ENCODE assay signal across 8 cellular contexts in the genomic region with DNA sequence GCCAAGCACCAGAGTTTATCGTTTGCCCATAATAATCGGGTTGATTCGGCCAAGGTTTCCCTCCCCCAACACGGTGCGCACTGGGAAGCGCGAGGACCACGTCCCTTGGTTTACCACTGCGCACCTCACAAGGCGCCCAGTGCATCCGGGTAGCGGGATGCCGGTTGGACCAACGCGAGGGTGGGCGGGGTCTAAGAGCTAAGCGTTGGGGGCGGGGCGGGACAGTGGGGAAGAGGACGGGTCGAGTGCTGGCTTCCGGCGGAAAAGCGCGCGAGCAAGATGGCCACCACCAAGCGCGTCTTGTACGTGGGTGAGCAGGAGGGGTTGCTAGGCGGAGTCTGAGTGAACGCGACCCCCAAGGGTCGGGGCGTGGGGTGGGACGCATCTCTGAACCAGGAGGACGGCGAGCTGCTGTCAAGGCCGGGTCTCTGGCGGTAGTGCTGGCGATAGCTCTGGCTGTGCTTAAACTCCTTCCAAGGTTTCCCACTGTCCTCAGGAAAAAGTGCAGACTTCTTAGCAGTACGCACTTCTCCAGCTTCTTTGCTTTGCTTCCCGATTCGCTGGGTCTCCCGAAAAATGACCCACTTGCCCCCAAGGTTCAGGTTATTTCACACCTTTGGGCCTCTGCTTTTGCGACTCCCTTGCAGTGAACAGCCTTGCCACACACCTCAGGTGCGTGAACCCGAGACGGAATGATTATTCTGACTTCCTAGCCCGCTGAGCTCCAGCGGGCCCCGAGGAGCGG. TPM values are rescaled to one million over a fixed set of nuclear protein-coding genes. Genes with fewer than 3 reads are reported as not detected.
DNase-seq lines count a peak whose midpoint lies in the region; ATAC-seq and TF ChIP-seq lines count a peak whose summit lies in the region.

A gene (plus strand): TSS at position 261 of the 745 bp plus-strand sequence. CDS start 19 bp downstream, at position 280.

- peak within 1 kb of the TSS; percentile 79 for H3K4me3 ChIP-seq in cardiac muscle cell
- H3K4me3 ChIP-seq in parathyroid adenoma (ENCODE audit: low read depth, low read length): peak within 1 kb of the TSS; percentile 82
- peak within 1 kb of the TSS; percentile 68 to 78 for H3K4me3 ChIP-seq in tibial artery

- H3K4me1 Mint-ChIP-seq in activated naive CD8-positive, alpha-beta T cell treated with anti-CD3 and anti-CD28 coated beads, Interleukin-2, amount 50 U/mL, for 24 hours: peaks cover 54% of the 10 kb centered on the region

- H3K9me3 ChIP-seq in cardiac muscle cell (ENCODE audit: low read depth) (no peaks in the 10 kb centered on the region), parathyroid adenoma (ENCODE audit: control insufficient read depth, low read length) (no peaks in the 10 kb centered on the region), tibial artery (no peaks in the 10 kb centered on the region)

- no peak within 1 kb of the TSS for H3K9ac ChIP-seq in parathyroid adenoma

- in situ Hi-C loops in G401 (cut with HindIII; ENCODE audit: low sequenced_read_pairs): no loop called here

- H3K36me3 Mint-ChIP-seq in activated naive CD8-positive, alpha-beta T cell treated with anti-CD3 and anti-CD28 coated beads, Interleukin-2, amount 50 U/mL, for 24 hours (ENCODE audit: low read depth): peaks cover 30% of the 10 kb centered on the region

- peaks cover 3% of the 10 kb centered on the region for H3K9me3 Mint-ChIP-seq in activated naive CD8-positive, alpha-beta T cell treated with anti-CD3 and anti-CD28 coated beads, Interleukin-2, amount 50 U/mL, for 24 hours

- peaks cover 12% of the 10 kb centered on the region for H3K27me3 Mint-ChIP-seq in activated naive CD8-positive, alpha-beta T cell treated with anti-CD3 and anti-CD28 coated beads, Interleukin-2, amount 50 U/mL, for 24 hours

- ATAC-seq in HG02610 (IDR thresholded peaks at IDR 0.05; ENCODE audit: unreplicated experiment): peak; percentile 82
- ATAC-seq in activated naive CD8-positive, alpha-beta T cell treated with anti-CD3 and anti-CD28 coated beads, Interleukin-2, amount 50 U/mL, for 24 hours: peak; percentile 96

- H3K4me3 Mint-ChIP-seq in activated naive CD8-positive, alpha-beta T cell treated with anti-CD3 and anti-CD28 coated beads, Interleukin-2, amount 50 U/mL, for 24 hours: peak within 1 kb of the TSS; percentile 97

- peak within 1 kb of the TSS; percentile 81 for H2AFZ ChIP-seq in parathyroid adenoma

- H3K27ac ChIP-seq in cardiac muscle cell (peak within 1 kb of the TSS; percentile 66), parathyroid adenoma (no peak within 1 kb of the TSS), tibial artery (peak within 1 kb of the TSS; percentile 70)

- peak within 1 kb of the TSS; percentile 87 for H3K4me2 ChIP-seq in parathyroid adenoma (ENCODE audit: low read length)

- H3K27me3 ChIP-seq in cardiac muscle cell: peaks cover 40% of the 10 kb centered on the region
- no peaks in the 10 kb centered on the region for H3K27me3 ChIP-seq in parathyroid adenoma (ENCODE audit: control insufficient read depth, insufficient read depth, low read length)
- H3K27me3 ChIP-seq in tibial artery: peaks cover 0 to 19% of the 10 kb centered on the region in 2 donors

- peak; percentile 95 for DNase-seq in G401 (ENCODE audit: low spot score)
- peak; percentile 69 for DNase-seq in NCI-H1417 treated with DMSO at 0.1 percent for 48 hours (lab: John Stamatoyannopoulos, UW)
- peak; percentile 84 for DNase-seq in T follicular helper cell (ENCODE audit: low read depth)
- DNase-seq in activated naive CD8-positive, alpha-beta T cell treated with anti-CD3 and anti-CD28 coated beads, Interleukin-2, amount 50 U/mL, for 24 hours: peak; percentile 98
- DNase-seq in cardiac muscle cell (ENCODE audit: low read depth in 1 of 2, low spot score in 1 of 2): peak; percentile 94
- peak; percentile 93 to 95 for DNase-seq in tibial artery

- no peaks in the 10 kb centered on the region for H3K79me2 ChIP-seq in parathyroid adenoma

- peak within 1 kb of the TSS; percentile 96 for H3K27ac Mint-ChIP-seq in activated naive CD8-positive, alpha-beta T cell treated with anti-CD3 and anti-CD28 coated beads, Interleukin-2, amount 50 U/mL, for 24 hours

- H3K36me3 ChIP-seq in cardiac muscle cell (peaks cover 29% of the 10 kb centered on the region), parathyroid adenoma (ENCODE audit: control insufficient read depth, insufficient read depth, low read length) (no peaks in the 10 kb centered on the region), tibial artery (peaks cover 26 to 35% (median 33%) of the 10 kb centered on the region in 3 donors)

- intact Hi-C loops in tibial artery (cut with DNase I; ENCODE audit: low total_unique reads): no loop called here

- TF ChIP-seq CTCF in cardiac muscle cell (IDR thresholded peaks at IDR 0.05; ENCODE audit: low read depth, low read length): no peak
- no peak for TF ChIP-seq CTCF in parathyroid adenoma (IDR thresholded peaks at IDR 0.05)
- no peak for TF ChIP-seq CTCF in tibial artery (IDR thresholded peaks at IDR 0.05)

- H3K4me1 ChIP-seq in cardiac muscle cell (ENCODE audit: low read depth): peaks cover 6% of the 10 kb centered on the region
- no peaks in the 10 kb centered on the region for H3K4me1 ChIP-seq in parathyroid adenoma
- H3K4me1 ChIP-seq in tibial artery: peaks cover 0 to 16% (median 10%) of the 10 kb centered on the region in 4 donors

RNA-seq across cellular contexts. Expression of the gene that starts here (rescaled TPM):
- total RNA-seq in G401 (2014; rRNA removed; shearing (Covaris generic)): 80.4 and 86.0 TPM in 2 replicates
- 34.8 and 38.7 TPM in 2 replicates for total RNA-seq in cardiac muscle cell
- 68.3 and 87.9 TPM in 2 replicates for polyA plus RNA-seq in cardiac muscle cell
